ENCODE assay signal across 8 cellular contexts in genomic region chr16:75471723-75472634, GRCh38. TPM values are rescaled to one million over a fixed set of nuclear protein-coding genes. Genes with fewer than 3 reads are reported as not detected.
DNase-seq lines count a peak whose midpoint lies in the region; ATAC-seq and TF ChIP-seq lines count a peak whose summit lies in the region.

No MANE protein-coding gene starts in this region.

- H3K79me2 ChIP-seq in MM.1S (ENCODE audit: low read length) = no peaks in the 10 kb centered on the region

- peaks cover 4% of the 10 kb centered on the region for H3K27me3 Mint-ChIP-seq in activated naive CD8-positive, alpha-beta T cell treated with anti-CD3 and anti-CD28 coated beads, Interleukin-2, amount 10 ng/mL, durations not matched to agents 7 days and 5 days
- H3K27me3 Mint-ChIP-seq in activated naive CD8-positive, alpha-beta T cell treated with anti-CD3 and anti-CD28 coated beads for 36 hours = no peaks in the 10 kb centered on the region
- H3K27me3 Mint-ChIP-seq in stimulated activated naive CD8-positive, alpha-beta T cell treated with anti-CD3 and anti-CD28 coated beads, Interleukin-15, amount 100 ng/mL, for 72 hours = no peaks in the 10 kb centered on the region

- H3K4me1 ChIP-seq in MM.1S (ENCODE audit: low read length) (no peaks in the 10 kb centered on the region), liver (ENCODE audit: control insufficient read depth in 4 of 4, insufficient read depth in 4 of 4, low read length in 3 of 4) (no peaks in the 10 kb centered on the region)

- no peak overlapping the region for H3K27ac Mint-ChIP-seq in activated naive CD8-positive, alpha-beta T cell treated with anti-CD3 and anti-CD28 coated beads, Interleukin-2, amount 10 ng/mL, durations not matched to agents 7 days and 5 days
- H3K27ac Mint-ChIP-seq in activated naive CD8-positive, alpha-beta T cell treated with anti-CD3 and anti-CD28 coated beads for 36 hours = no peak overlapping the region
- H3K27ac Mint-ChIP-seq in stimulated activated naive CD8-positive, alpha-beta T cell treated with anti-CD3 and anti-CD28 coated beads, Interleukin-15, amount 100 ng/mL, for 72 hours = no peak overlapping the region

- POLR2A ChIA-PET in activated naive CD8-positive, alpha-beta T cell treated with anti-CD3 and anti-CD28 coated beads, Interleukin-2, amount 10 ng/mL, durations not matched to agents 7 days and 5 days (lab: Charles Lee) = interaction anchor here (0.5 kb wide), 1 partner anchor 1275 kb away, joined by 3 read pairs; no protein-coding TSS in a partner anchor

- H2AFZ ChIP-seq in MM.1S (ENCODE audit: low read length) = no peak overlapping the region

- peak; percentile 60 for ATAC-seq in activated naive CD8-positive, alpha-beta T cell treated with anti-CD3 and anti-CD28 coated beads, Interleukin-2, amount 10 ng/mL, durations not matched to agents 7 days and 5 days (ENCODE audit: low read depth)
- peak; percentile 67 for ATAC-seq in stimulated activated naive CD8-positive, alpha-beta T cell treated with anti-CD3 and anti-CD28 coated beads, Interleukin-15, amount 100 ng/mL, for 72 hours

- H3K9me2 ChIP-seq in MM.1S (replicated peaks; ENCODE audit: insufficient read depth, low read length) = no peaks in the 10 kb centered on the region

- H3K9me3 Mint-ChIP-seq in activated naive CD8-positive, alpha-beta T cell treated with anti-CD3 and anti-CD28 coated beads, Interleukin-2, amount 10 ng/mL, durations not matched to agents 7 days and 5 days = no peaks in the 10 kb centered on the region
- no peaks in the 10 kb centered on the region for H3K9me3 Mint-ChIP-seq in activated naive CD8-positive, alpha-beta T cell treated with anti-CD3 and anti-CD28 coated beads for 36 hours
- H3K9me3 Mint-ChIP-seq in stimulated activated naive CD8-positive, alpha-beta T cell treated with anti-CD3 and anti-CD28 coated beads, Interleukin-15, amount 100 ng/mL, for 72 hours = no peaks in the 10 kb centered on the region

- no peaks in the 10 kb centered on the region for H3K9me3 ChIP-seq in MM.1S (replicated peaks; ENCODE audit: insufficient read depth, low read length)
- H3K9me3 ChIP-seq in liver (ENCODE audit: control insufficient read depth in 4 of 4, low read length in 3 of 4) = no peaks in the 10 kb centered on the region

- TF ChIP-seq CTCF in MM.1S (IDR thresholded peaks at IDR 0.05; ENCODE audit: low read length) (peak; percentile 54), liver (IDR thresholded peaks at IDR 0.05; ENCODE audit: low read depth, low read length, missing input control) (peak; percentile 84)

- TF ChIP-seq RAD21 in liver (IDR thresholded peaks at IDR 0.05) = peak; percentile 91 to 96

- H3K27me3 ChIP-seq in H7 (ENCODE audit: control insufficient read depth, insufficient read depth, low read length) (no peaks in the 10 kb centered on the region), MM.1S (replicated peaks; ENCODE audit: insufficient read depth, low read length) (no peaks in the 10 kb centered on the region), liver (ENCODE audit: control insufficient read depth in 4 of 4, insufficient read depth in 4 of 4, low read length in 3 of 4) (no peaks in the 10 kb centered on the region)

- 16% methylated on average over 10 of the region's 10 CpGs for WGBS in liver

- H3K9ac ChIP-seq in MM.1S (ENCODE audit: low read length) (no peak overlapping the region), liver (ENCODE audit: low read depth in 1 of 2, low read length in 2 of 2) (no peak overlapping the region)

- peaks cover 2% of the 10 kb centered on the region for H3K4me1 Mint-ChIP-seq in activated naive CD8-positive, alpha-beta T cell treated with anti-CD3 and anti-CD28 coated beads, Interleukin-2, amount 10 ng/mL, durations not matched to agents 7 days and 5 days
- peaks cover 4% of the 10 kb centered on the region for H3K4me1 Mint-ChIP-seq in activated naive CD8-positive, alpha-beta T cell treated with anti-CD3 and anti-CD28 coated beads for 36 hours
- H3K4me1 Mint-ChIP-seq in stimulated activated naive CD8-positive, alpha-beta T cell treated with anti-CD3 and anti-CD28 coated beads, Interleukin-15, amount 100 ng/mL, for 72 hours = no peaks in the 10 kb centered on the region

- no peak overlapping the region for H3K4me3 Mint-ChIP-seq in activated naive CD8-positive, alpha-beta T cell treated with anti-CD3 and anti-CD28 coated beads, Interleukin-2, amount 10 ng/mL, durations not matched to agents 7 days and 5 days
- no peak overlapping the region for H3K4me3 Mint-ChIP-seq in activated naive CD8-positive, alpha-beta T cell treated with anti-CD3 and anti-CD28 coated beads for 36 hours
- no peak overlapping the region for H3K4me3 Mint-ChIP-seq in stimulated activated naive CD8-positive, alpha-beta T cell treated with anti-CD3 and anti-CD28 coated beads, Interleukin-15, amount 100 ng/mL, for 72 hours

- H4K20me1 ChIP-seq in MM.1S (ENCODE audit: insufficient read depth, low read length) = no peaks in the 10 kb centered on the region

- H3F3A ChIP-seq in MM.1S (ENCODE audit: insufficient read depth, low read length) = no peaks in the 10 kb centered on the region

- no peak overlapping the region for H3K4me2 ChIP-seq in MM.1S (ENCODE audit: low read depth, low read length)

- H3K36me3 Mint-ChIP-seq in activated naive CD8-positive, alpha-beta T cell treated with anti-CD3 and anti-CD28 coated beads, Interleukin-2, amount 10 ng/mL, durations not matched to agents 7 days and 5 days = no peaks in the 10 kb centered on the region
- no peaks in the 10 kb centered on the region for H3K36me3 Mint-ChIP-seq in activated naive CD8-positive, alpha-beta T cell treated with anti-CD3 and anti-CD28 coated beads for 36 hours

- H3K36me3 ChIP-seq in H7 (replicated peaks; ENCODE audit: control insufficient read depth, insufficient read depth, low read length) (0 out of 2 replicates have a peak, but pooled peaks cover 2% of the 10 kb centered on the region), MM.1S (replicated peaks; ENCODE audit: insufficient read depth, low read length) (no peaks in the 10 kb centered on the region), liver (ENCODE audit: control insufficient read depth in 4 of 4, insufficient read depth in 3 of 4, low read depth in 1 of 4, low read length in 3 of 4) (no peaks in the 10 kb centered on the region)

- DNase-seq in activated naive CD8-positive, alpha-beta T cell treated with anti-CD3 and anti-CD28 coated beads, Interleukin-2, amount 10 ng/mL, durations not matched to agents 7 days and 5 days = no peak
- DNase-seq in activated naive CD8-positive, alpha-beta T cell treated with anti-CD3 and anti-CD28 coated beads for 36 hours = no peak
- DNase-seq in H7 (peak; percentile 88), MM.1S (peak; percentile 14), SW480 (ENCODE audit: low spot score) (peak; percentile 63), dermis microvascular lymphatic vessel endothelial cell (ENCODE audit: low read depth in 2 of 2) (peak; percentile 58 to 75)
- peak; percentile 13 to 22 for DNase-seq in stimulated activated naive CD8-positive, alpha-beta T cell treated with anti-CD3 and anti-CD28 coated beads, Interleukin-15, amount 100 ng/mL, for 72 hours

- no peak overlapping the region for H3K27ac ChIP-seq in MM.1S (ENCODE audit: low read length)
- H3K27ac ChIP-seq in liver (ENCODE audit: low read depth in 1 of 2, low read length in 2 of 2) = no peak overlapping the region

- no peak overlapping the region for H3K4me3 ChIP-seq in H7 (ENCODE audit: insufficient read depth, low read depth, low read length)
- H3K4me3 ChIP-seq in MM.1S (ENCODE audit: low read length) = no peak overlapping the region
- H3K4me3 ChIP-seq in liver (ENCODE audit: low read depth in 1 of 3, low read length in 3 of 3) = no peak overlapping the region

TF ChIP-seq in liver, 16 proteins besides CTCF, POLR2A, EP300 and RAD21:
- TF ChIP-seq YY1 (IDR thresholded peaks at IDR 0.05) (no peak), FOXA1 (IDR thresholded peaks at IDR 0.05) (no peak)

RNA-seq across cellular contexts. Expression of gene TMEM170A, which starts 7.5 kb away (rescaled TPM):
- 10 to 100 TPM; 37.3 to 38.9 TPM for total RNA-seq in activated naive CD8-positive, alpha-beta T cell treated with anti-CD3 and anti-CD28 coated beads, Interleukin-2, amount 10 ng/mL, durations not matched to agents 7 days and 5 days
- 10 to 100 TPM; 32.2 to 37.6 TPM for total RNA-seq in activated naive CD8-positive, alpha-beta T cell treated with anti-CD3 and anti-CD28 coated beads for 36 hours
- total RNA-seq in H7 (2014; rRNA removed; shearing (Covaris generic)) = 43.7 and 55.9 TPM in 2 replicates
- 30.3 and 37.6 TPM in 2 replicates for total RNA-seq in dermis microvascular lymphatic vessel endothelial cell
- total RNA-seq in liver = 10 to 100 TPM; 19.2 to 25.4 TPM
- 10 to 100 TPM in 1 of 2 donors, 1 to 10 TPM in 1; 5.8 to 13.3 TPM for polyA plus RNA-seq in liver

RNA-seq across cellular contexts. Expression of gene CHST6, which starts 23.3 kb away (rescaled TPM):
- total RNA-seq in activated naive CD8-positive, alpha-beta T cell treated with anti-CD3 and anti-CD28 coated beads, Interleukin-2, amount 10 ng/mL, durations not matched to agents 7 days and 5 days = under 1 TPM in 1 of 2 experiments, not detected in 1; 0.06 TPM
- under 1 TPM in 1 of 2 experiments, not detected in 1; 0.06 TPM for total RNA-seq in activated naive CD8-positive, alpha-beta T cell treated with anti-CD3 and anti-CD28 coated beads for 36 hours
- 9.7 and 11.5 TPM in 2 replicates for total RNA-seq in H7 (2014; rRNA removed; shearing (Covaris generic))
- total RNA-seq in dermis microvascular lymphatic vessel endothelial cell (0.64 and 1.0 TPM in 2 replicates), liver (under 1 TPM; under 0.01 to 0.17 TPM)
- not detected for polyA plus RNA-seq in liver

RNA-seq across cellular contexts. Expression of gene CFDP1, which starts 38.7 kb away (rescaled TPM):
- total RNA-seq in activated naive CD8-positive, alpha-beta T cell treated with anti-CD3 and anti-CD28 coated beads, Interleukin-2, amount 10 ng/mL, durations not matched to agents 7 days and 5 days = 10 to 100 TPM; 47.8 to 49.4 TPM
- 10 to 100 TPM; 35.8 to 36.8 TPM for total RNA-seq in activated naive CD8-positive, alpha-beta T cell treated with anti-CD3 and anti-CD28 coated beads for 36 hours
- 36.0 and 55.2 TPM in 2 replicates for total RNA-seq in H7 (2014; rRNA removed; shearing (Covaris generic))
- 36.0 and 52.4 TPM in 2 replicates for total RNA-seq in dermis microvascular lymphatic vessel endothelial cell
- total RNA-seq in liver = 10 to 100 TPM; 20.5 to 34.4 TPM
- 10 to 100 TPM; 33.4 to 49.2 TPM for polyA plus RNA-seq in liver

Comparison
In these comparisons a context has a peak if more than half of its experiments do, and no peak if none do; other contexts are left out.
1. DNase-seq: peak in H7 (single experiment), MM.1S (single experiment), SW480 (single experiment), dermis microvascular lymphatic vessel endothelial cell (2 of 2) and stimulated activated naive CD8-positive, alpha-beta T cell treated with anti-CD3 and anti-CD28 coated beads, Interleukin-15, amount 100 ng/mL, for 72 hours (2 of 2); none in activated naive CD8-positive, alpha-beta T cell treated with anti-CD3 and anti-CD28 coated beads, Interleukin-2, amount 10 ng/mL, durations not matched to agents 7 days and 5 days (single experiment) and activated naive CD8-positive, alpha-beta T cell treated with anti-CD3 and anti-CD28 coated beads for 36 hours (single experiment).